Comparison of ENCODE assay signal across 25 cellular contexts in the genomic region with DNA sequence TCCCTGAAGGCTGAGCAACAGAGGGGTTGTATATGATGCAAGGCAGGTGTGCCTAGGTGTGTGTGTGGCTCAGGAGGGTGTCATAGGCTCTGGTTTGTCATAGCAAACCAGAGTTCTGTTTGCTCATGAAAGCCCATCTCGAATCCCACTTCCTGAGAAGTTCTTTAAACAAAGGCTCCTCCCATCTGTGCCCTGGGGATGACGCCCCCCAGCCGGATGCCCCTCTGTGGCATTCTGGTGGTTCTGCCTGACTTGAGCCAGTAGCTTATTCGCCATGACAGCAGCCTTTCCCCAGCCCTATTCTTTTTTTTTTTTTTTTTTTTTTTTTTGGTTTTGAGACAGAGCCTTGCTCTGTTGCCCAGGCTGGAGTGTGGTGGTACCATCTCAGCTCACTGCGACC.
"Had no signal": no experiment of that assay in that cellular context is flagged by ENCODE, and none has a peak within 500 bp of the region (broad histone marks: within the 10 kb centered on the region; RNA-seq: fewer than 3 reads in every experiment).

No MANE protein-coding gene starts in this region.

- H3K4me1 Mint-ChIP-seq: central memory CD8-positive, alpha-beta T cell had no signal

- H3K36me3 ChIP-seq: SJSA1 had no signal

- H3K9me3 Mint-ChIP-seq: activated CD4-positive, alpha-beta T cell treated with anti-CD3 and anti-CD28 coated beads, Interleukin-2, amount 10 ng/mL, durations not matched to agents 24 days and 14 days; activated naive CD4-positive, alpha-beta T cell treated with anti-CD3 and anti-CD28 coated beads, Interleukin-2, amount 50 U/mL, for 72 hours; activated naive CD8-positive, alpha-beta T cell treated with anti-CD3 and anti-CD28 coated beads, Interleukin-2, amount 50 U/mL, for 24 hours; activated T-cell treated with anti-CD3 and anti-CD28 coated beads, Interleukin-2, amount 50 U/mL, for 4 hours; central memory CD8-positive, alpha-beta T cell; T-helper 1 cell treated with Interleukin-12 subunit alpha and Interleukin-12 subunit beta and Interleukin-4 antibody, amounts not matched to agents 30 μg/mL and 1 μg/mL, for 36 hours; WTC11 had no signal

- H3K4me1 ChIP-seq: ascending aorta, body of pancreas, SJSA1 had no signal

- ATAC-seq: activated naive CD4-positive, alpha-beta T cell treated with anti-CD3 and anti-CD28 coated beads, Interleukin-2, amount 50 U/mL, for 72 hours; activated naive CD8-positive, alpha-beta T cell treated with anti-CD3 and anti-CD28 coated beads, Interleukin-2, amount 50 U/mL, for 24 hours; activated T-cell treated with anti-CD3 and anti-CD28 coated beads, Interleukin-2, amount 50 U/mL, for 4 hours; body of pancreas; PC-3; SK-N-SH treated with all-trans-retinoic acid at 6 μM for 48 hours; WTC11 had no signal

- H3K9me3 ChIP-seq: ascending aorta, body of pancreas, MG63, SJSA1 had no signal

- H3K27me3 Mint-ChIP-seq: activated CD4-positive, alpha-beta T cell treated with anti-CD3 and anti-CD28 coated beads, Interleukin-2, amount 10 ng/mL, durations not matched to agents 24 days and 14 days; activated naive CD8-positive, alpha-beta T cell treated with anti-CD3 and anti-CD28 coated beads, Interleukin-2, amount 50 U/mL, for 24 hours; central memory CD8-positive, alpha-beta T cell had no signal

- H3K4me3 ChIP-seq: ascending aorta, body of pancreas, MG63, SJSA1 had no signal

- DNase-seq: activated CD4-positive, alpha-beta T cell treated with anti-CD3 and anti-CD28 coated beads for 1 hour; activated CD4-positive, alpha-beta T cell treated with anti-CD3 and anti-CD28 coated beads, Interleukin-2, amount 10 ng/mL, durations not matched to agents 24 days and 14 days; activated CD4-positive, alpha-beta T cell treated with anti-CD3 and anti-CD28 coated beads, Interleukin-2, amount 50 U/mL, for 48 hours; activated CD8-positive, alpha-beta memory T cell treated with anti-CD3 and anti-CD28 coated beads for 24 hours; activated effector memory CD4-positive, alpha-beta T cell treated with anti-CD3 and anti-CD28 coated beads, Interleukin-2, amount 50 U/mL, for 16 hours; activated naive CD4-positive, alpha-beta T cell treated with Interleukin-2 at 50 U/mL for 16 hours; activated naive CD8-positive, alpha-beta T cell treated with anti-CD3 and anti-CD28 coated beads, Interleukin-2, amount 50 U/mL, for 24 hours; activated T-cell treated with anti-CD3 and anti-CD28 coated beads, Interleukin-2, amount 50 U/mL, for 4 hours; amniotic stem cell; body of pancreas; MG63; NCI-H1092 treated with DMSO at 0.1 percent for 48 hours; NCI-H1436; NCI-H187; NCI-H2081; PC-3; SHP77 had no signal

- H3K4me3 Mint-ChIP-seq: activated CD4-positive, alpha-beta T cell treated with anti-CD3 and anti-CD28 coated beads, Interleukin-2, amount 10 ng/mL, durations not matched to agents 24 days and 14 days; activated naive CD8-positive, alpha-beta T cell treated with anti-CD3 and anti-CD28 coated beads, Interleukin-2, amount 50 U/mL, for 24 hours; activated T-cell treated with anti-CD3 and anti-CD28 coated beads, Interleukin-2, amount 50 U/mL, for 4 hours; central memory CD8-positive, alpha-beta T cell; T-helper 1 cell treated with Interleukin-12 subunit alpha and Interleukin-12 subunit beta and Interleukin-4 antibody, amounts not matched to agents 30 μg/mL and 1 μg/mL, for 36 hours; WTC11 had no signal

- H3K27ac ChIP-seq: ascending aorta, body of pancreas, SJSA1 had no signal

- H3K27ac Mint-ChIP-seq: activated CD4-positive, alpha-beta T cell treated with anti-CD3 and anti-CD28 coated beads, Interleukin-2, amount 10 ng/mL, durations not matched to agents 24 days and 14 days; activated naive CD4-positive, alpha-beta T cell treated with anti-CD3 and anti-CD28 coated beads, Interleukin-2, amount 50 U/mL, for 72 hours; activated naive CD8-positive, alpha-beta T cell treated with anti-CD3 and anti-CD28 coated beads, Interleukin-2, amount 50 U/mL, for 24 hours; T-helper 1 cell treated with Interleukin-12 subunit alpha and Interleukin-12 subunit beta and Interleukin-4 antibody, amounts not matched to agents 30 μg/mL and 1 μg/mL, for 36 hours; WTC11 had no signal

- H3K27me3 ChIP-seq: ascending aorta, body of pancreas, MG63, SJSA1 had no signal

- FAIRE-seq: RCC 7860 had no signal
